In the genomic region with DNA sequence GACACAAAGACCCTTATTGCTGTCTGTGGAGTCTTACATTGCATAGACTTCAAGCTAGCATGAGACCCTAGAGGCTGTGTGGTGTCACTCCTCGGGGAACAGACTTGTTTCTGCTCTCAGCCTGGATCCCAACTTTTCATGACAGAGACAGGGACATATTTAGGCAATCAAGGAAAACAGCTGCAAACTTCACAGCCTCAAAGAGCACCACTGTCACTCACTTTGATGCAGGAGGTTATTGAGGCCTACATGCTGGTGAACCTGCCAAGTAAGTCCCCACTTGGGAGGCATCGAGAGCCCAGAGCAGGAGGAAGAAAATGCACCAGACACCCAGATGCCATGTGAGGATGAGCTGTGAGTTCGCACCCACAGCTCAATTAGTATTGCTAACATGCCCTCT, we compare ENCODE assay signal across 38 cellular contexts. TPM values are rescaled to one million over a fixed set of nuclear protein-coding genes. Genes with fewer than 3 reads are reported as not detected.
"Had no signal": no experiment of that assay in that cellular context is flagged by ENCODE, and none has a peak within 500 bp of the region (broad histone marks: within the 10 kb centered on the region; RNA-seq: fewer than 3 reads in every experiment).

No MANE protein-coding gene starts in this region.

- H3K4me3 ChIP-seq: MG63 had no signal

- H3K9ac ChIP-seq: KMS-11 had no signal

- H3K4me2 ChIP-seq: KMS-11 had no signal

- DNase-seq: Kasumi-1, KBM-7, KG1, MG63, MM.1S, MV-4-11, NCI-H1048, NCI-H1092, NCI-H1092 treated with DMSO at 0.1 percent for 48 hours, NCI-H1105, NCI-H1105 treated with DMSO at 0.1 percent for 48 hours, NCI-H1417, NCI-H1417 treated with DMSO at 0.1 percent for 48 hours, NCI-H1436, NCI-H1436 treated with DMSO at 0.1 percent for 48 hours, NCI-H146, NCI-H1694, NCI-H1694 treated with DMSO at 0.1 percent for 48 hours, NCI-H187, NCI-H187 treated with DMSO at 0.1 percent for 48 hours, NCI-H2029, NCI-H2029 treated with DMSO at 0.1 percent for 48 hours, NCI-H2081, NCI-H2081 treated with DMSO at 0.1 percent for 48 hours, NCI-H2107, NCI-H2171, NCI-H2171 treated with DMSO at 0.1 percent for 48 hours, NCI-H2227 treated with DMSO at 0.1 percent for 48 hours, NCI-H226, NCI-H345, NCI-H446 treated with DMSO at 0.1 percent for 48 hours, NCI-H510A, NCI-H510A treated with DMSO at 0.1 percent for 48 hours, NCI-H524 had no signal

- H3K27ac ChIP-seq: KMS-11 had no signal

- H3K27me3 ChIP-seq: MG63 had no signal

- H3K36me3 ChIP-seq: MG63 had no signal

- H3K9me3 ChIP-seq: MG63 had no signal

RNA-seq across cellular contexts. Expression of a gene that starts 10.3 kb away (rescaled TPM):
- total RNA-seq: LHCN-M2, M059J, MCF 10A had no signal
